ENCODE assay signal across 25 cellular contexts in genomic region chr7:157607218-157607617, GRCh38.
"Had no signal": no experiment of that assay in that cellular context is flagged by ENCODE, and none has a peak within 500 bp of the region (broad histone marks: within the 10 kb centered on the region; RNA-seq: fewer than 3 reads in every experiment).

No MANE protein-coding gene starts in this region.

- H3K9me3 ChIP-seq: heart left ventricle, left ventricle myocardium inferior, mucosa of descending colon, right atrium auricular region, right lobe of liver, stomach, testis, thyroid gland, transverse colon, upper lobe of left lung had no signal

- H3K4me2 ChIP-seq: smooth muscle cell had no signal

- DNase-seq: islet precursor cell; left ventricle myocardium inferior; midbrain; naive thymus-derived CD4-positive, alpha-beta T cell; nucleus accumbens; right lobe of liver; stimulated activated CD4-positive, alpha-beta T cell treated with anti-CD3 and anti-CD28 coated beads, Interleukin-12 subunit alpha, Interleukin-12 subunit beta, amount 100 ng/mL, for 4 hours; stimulated activated CD4-positive, alpha-beta T cell treated with anti-CD3 and anti-CD28 coated beads, Interleukin-15, amount 100 ng/mL, for 24 hours; stimulated activated CD4-positive, alpha-beta T cell treated with anti-CD3 and anti-CD28 coated beads, Interleukin-2, amount 100 ng/mL, for 24 hours; stimulated activated CD4-positive, alpha-beta T cell treated with anti-CD3 and anti-CD28 coated beads, Interleukin-4, amount 100 ng/mL, for 1 hour; stimulated activated naive B cell treated with anti-CD40 and anti-IgM and Interleukin-4, amounts not matched to agents 10 μg/mL and 1 μg/mL and 100 μg/mL, for 72 hours; stimulated activated naive CD8-positive, alpha-beta T cell treated with anti-CD3 and anti-CD28 coated beads, Interleukin-15, Interleukin-2, amounts not matched to agents 100 U/mL and 50 U/mL, for 24 hours; stomach; testis; thyroid gland; transverse colon; upper lobe of left lung had no signal

- H3K4me3 ChIP-seq: heart left ventricle, left ventricle myocardium inferior, lung, mucosa of descending colon, right atrium auricular region, right lobe of liver, smooth muscle cell, stomach, testis, thyroid gland, transverse colon, upper lobe of left lung had no signal

- H3K27ac Mint-ChIP-seq: natural killer cell treated with Interleukin-12 subunit alpha and Interleukin-12 subunit beta and Interleukin-15 and Interleukin-18, amount 100 ng/mL, for 72 hours; progenitor cell of endocrine pancreas; stimulated activated naive B cell treated with anti-CD40 and anti-IgM and Interleukin-4, amounts not matched to agents 10 μg/mL and 1 μg/mL and 100 μg/mL, for 72 hours had no signal

- H3K4me1 ChIP-seq: parathyroid adenoma, right atrium auricular region, right lobe of liver, testis, thyroid gland, upper lobe of left lung had no signal

- H3K36me3 Mint-ChIP-seq: natural killer cell treated with Interleukin-12 subunit alpha and Interleukin-12 subunit beta and Interleukin-15 and Interleukin-18, amount 100 ng/mL, for 72 hours had no signal

- H3K4me3 Mint-ChIP-seq: naive thymus-derived CD4-positive, alpha-beta T cell; natural killer cell treated with Interleukin-12 subunit alpha and Interleukin-12 subunit beta and Interleukin-15 and Interleukin-18, amount 100 ng/mL, for 72 hours; stimulated activated naive B cell treated with anti-CD40 and anti-IgM and Interleukin-4, amounts not matched to agents 10 μg/mL and 1 μg/mL and 100 μg/mL, for 72 hours had no signal

- H2AFZ ChIP-seq: parathyroid adenoma had no signal

- H3K79me2 ChIP-seq: parathyroid adenoma had no signal

- ATAC-seq: heart left ventricle; mucosa of descending colon; naive thymus-derived CD4-positive, alpha-beta T cell; natural killer cell treated with Interleukin-12 subunit alpha and Interleukin-12 subunit beta and Interleukin-15 and Interleukin-18, amount 100 ng/mL, for 72 hours; right lobe of liver; stimulated activated naive B cell treated with anti-CD40 and anti-IgM and Interleukin-4, amounts not matched to agents 10 μg/mL and 1 μg/mL and 100 μg/mL, for 72 hours; stimulated activated naive CD8-positive, alpha-beta T cell treated with anti-CD3 and anti-CD28 coated beads, Interleukin-15, Interleukin-2, amounts not matched to agents 100 U/mL and 50 U/mL, for 24 hours had no signal

- H3K36me3 ChIP-seq: heart left ventricle, left ventricle myocardium inferior, right atrium auricular region, right lobe of liver, stomach, thyroid gland, transverse colon, upper lobe of left lung had no signal

- H3K27ac ChIP-seq: heart left ventricle, left ventricle myocardium inferior, parathyroid adenoma, right atrium auricular region, right lobe of liver, stomach, testis, thyroid gland, transverse colon, upper lobe of left lung had no signal

- H3K9me3 Mint-ChIP-seq: natural killer cell treated with Interleukin-12 subunit alpha and Interleukin-12 subunit beta and Interleukin-15 and Interleukin-18, amount 100 ng/mL, for 72 hours had no signal

- H3K27me3 ChIP-seq: right atrium auricular region, right lobe of liver, testis, thyroid gland, transverse colon, upper lobe of left lung had no signal

- H3K27me3 Mint-ChIP-seq: naive thymus-derived CD4-positive, alpha-beta T cell; natural killer cell treated with Interleukin-12 subunit alpha and Interleukin-12 subunit beta and Interleukin-15 and Interleukin-18, amount 100 ng/mL, for 72 hours had no signal
